ENCODE assay signal across 21 cellular contexts in genomic region chr4:165627548-165627947, GRCh38.
DNase-seq lines count a peak whose midpoint lies in the region; ATAC-seq, FAIRE-seq and TF ChIP-seq lines count a peak whose summit lies in the region.
"Had no signal": no experiment of that assay in that cellular context is flagged by ENCODE, and none has a peak within 500 bp of the region (broad histone marks: within the 10 kb centered on the region; RNA-seq: fewer than 3 reads in every experiment).

No MANE protein-coding gene starts in this region.

- TF ChIP-seq CTCF in left ventricle myocardium inferior (IDR thresholded peaks at IDR 0.05; ENCODE audit: borderline replicate concordance) (no peak), OCI-LY3 (IDR thresholded peaks at IDR 0.05; ENCODE audit: low read depth, low read length) (no peak), endothelial cell of umbilical vein (IDR thresholded peaks at IDR 0.05; ENCODE audit: extremely low read depth in 1 of 2, insufficient read depth in 1 of 2, low read depth in 1 of 2, low read length in 2 of 2) (no peak)

- H3K9ac ChIP-seq in GM23248 (no peak overlapping the region), OCI-LY3 (ENCODE audit: low read length) (no peak overlapping the region), endothelial cell of umbilical vein (replicated peaks; ENCODE audit: extremely low read depth, insufficient read depth, low read length) (no peak overlapping the region)

- POLR2A ChIA-PET in endothelial cell of umbilical vein (lab: Charles Lee), result no interaction called here

- ATAC-seq in right cardiac atrium (no peak), HG02571 (IDR thresholded peaks at IDR 0.05; ENCODE audit: unreplicated experiment) (no peak), HG03108 (IDR thresholded peaks at IDR 0.05; ENCODE audit: unreplicated experiment) (no peak)
- ATAC-seq: T-cell had no signal

- TF ChIP-seq POLR2A in endothelial cell of umbilical vein (IDR thresholded peaks at IDR 0.05; ENCODE audit: low read depth, low read length), result no peak

- dilution Hi-C loops in endothelial cell of umbilical vein (cut with MboI; ENCODE audit: extremely low pct_ligation_motif_present, low sequenced_read_pairs), result no loop called here

- H3K9me3 ChIP-seq in left ventricle myocardium inferior (replicated peaks), result no peaks in the 10 kb centered on the region
- no peaks in the 10 kb centered on the region for H3K9me3 ChIP-seq in right cardiac atrium (ENCODE audit: control insufficient read depth, low read length)
- no peaks in the 10 kb centered on the region for H3K9me3 ChIP-seq in GM23248 (ENCODE audit: low read depth)
- no peaks in the 10 kb centered on the region for H3K9me3 ChIP-seq in OCI-LY3 (ENCODE audit: insufficient read depth, low read length)
- no peaks in the 10 kb centered on the region for H3K9me3 ChIP-seq in endothelial cell of umbilical vein (replicated peaks; ENCODE audit: control insufficient read depth, insufficient read depth, low read length)

- WGBS in right cardiac atrium, result 80% methylated on average over 5 of the region's 5 CpGs
- WGBS in GM23248 (ENCODE audit: low coverage in 1 of 2, low lambda C conversion rate in 2 of 2, missing lambda C conversion rate in 2 of 2), 2 experiments, result 26 to 27% methylated on average over 5 of the region's 5 CpGs

- no peaks in the 10 kb centered on the region for H3K79me2 ChIP-seq in GM23248 (ENCODE audit: insufficient read depth)
- H3K79me2 ChIP-seq in OCI-LY3 (ENCODE audit: low read length), result no peaks in the 10 kb centered on the region
- no peaks in the 10 kb centered on the region for H3K79me2 ChIP-seq in endothelial cell of umbilical vein (ENCODE audit: control insufficient read depth, insufficient read depth, low read length)

- H4K20me1 ChIP-seq in GM23248 (ENCODE audit: insufficient read depth) (no peaks in the 10 kb centered on the region), OCI-LY3 (ENCODE audit: insufficient read depth, low read length) (no peaks in the 10 kb centered on the region), endothelial cell of umbilical vein (replicated peaks; ENCODE audit: control insufficient read depth, extremely low read depth, insufficient read depth, low read length) (no peaks in the 10 kb centered on the region)

- DNase-seq in left ventricle myocardium inferior (no peak), right cardiac atrium (no peak), GM23248 (no peak), endothelial cell of umbilical vein (ENCODE audit: low read depth, low spot score) (peak; percentile 8), GDM1 (lab: John Stamatoyannopoulos, UW) (no peak)
- DNase-seq: AML-193; C1 segment of cervical spinal cord; CD8-positive, alpha-beta memory T cell; H7; IMR-90; MV-4-11; NCI-H1105 treated with DMSO at 0.1 percent for 48 hours; NCI-H2107; NCI-H446 treated with DMSO at 0.1 percent for 48 hours; NCI-H526 treated with DMSO at 0.1 percent for 48 hours; SIG-M5; T-cell had no signal

- peak overlapping the region; percentile 13 for H3K4me3 ChIP-seq in left ventricle myocardium inferior
- no peak overlapping the region for H3K4me3 ChIP-seq in right cardiac atrium (ENCODE audit: low read length)
- no peak overlapping the region for H3K4me3 ChIP-seq in GM23248
- no peak overlapping the region; the same call in 1 of the 2 replicates for H3K4me3 ChIP-seq in OCI-LY3 (ENCODE audit: low read length)
- H3K4me3 ChIP-seq in endothelial cell of umbilical vein (replicated peaks in 1 of 3; ENCODE audit: insufficient read depth in 1 of 3, low read depth in 1 of 3, low read length in 3 of 3), result no peak overlapping the region

- no peaks in the 10 kb centered on the region for H3K9me1 ChIP-seq in endothelial cell of umbilical vein (replicated peaks; ENCODE audit: control insufficient read depth, extremely low read depth, insufficient read depth, low read length)

- in situ Hi-C loops in GM23248 (cut with MboI), result no loop called here

- H3K27ac ChIP-seq in left ventricle myocardium inferior (replicated peaks) (no peak overlapping the region), right cardiac atrium (ENCODE audit: low read length) (no peak overlapping the region), GM23248 (no peak overlapping the region), OCI-LY3 (ENCODE audit: low read length) (no peak overlapping the region), endothelial cell of umbilical vein (ENCODE audit: insufficient read depth, low read depth, low read length) (no peak overlapping the region)

- BruUV-seq in endothelial cell of umbilical vein (replicated peaks; lab: Mats Ljungman, UMichigan), result no TSS peak

- H3K36me3 ChIP-seq in left ventricle myocardium inferior (no peaks in the 10 kb centered on the region), GM23248 (ENCODE audit: low read depth) (no peaks in the 10 kb centered on the region), OCI-LY3 (replicated peaks; ENCODE audit: low read depth, low read length) (no peaks in the 10 kb centered on the region), endothelial cell of umbilical vein (ENCODE audit: control insufficient read depth in 2 of 2, extremely low read depth in 1 of 2, insufficient read depth in 2 of 2, low read length in 2 of 2) (no peaks in the 10 kb centered on the region)

- no peak for FAIRE-seq in endothelial cell of umbilical vein (lab: Jason Lieb, UNC)
- FAIRE-seq: HTR-8/SVneo had no signal

- H3F3A ChIP-seq in GM23248 (ENCODE audit: insufficient read depth), result no peaks in the 10 kb centered on the region

- peaks cover 11% of the 10 kb centered on the region for H3K4me1 ChIP-seq in left ventricle myocardium inferior
- H3K4me1 ChIP-seq in right cardiac atrium (ENCODE audit: control insufficient read depth, insufficient read depth, low read length), result peaks cover 1% of the 10 kb centered on the region
- H3K4me1 ChIP-seq in GM23248 (ENCODE audit: insufficient read depth), result no peaks in the 10 kb centered on the region
- H3K4me1 ChIP-seq in OCI-LY3 (ENCODE audit: low read length), result no peaks in the 10 kb centered on the region
- peaks cover 34% of the 10 kb centered on the region for H3K4me1 ChIP-seq in endothelial cell of umbilical vein (ENCODE audit: control insufficient read depth, extremely low read depth, insufficient read depth, low read length)

- intact Hi-C loops in left ventricle myocardium inferior (cut with micrococcal nuclease) (no loop called here), right cardiac atrium (cut with DNase I) (no loop called here), endothelial cell of umbilical vein (cut with micrococcal nuclease) (no loop called here)

- H2AFZ ChIP-seq in GM23248, result 0 out of 2 replicates have a peak overlapping the region, but pooled peaks have one; percentile 26
- peak overlapping the region; percentile 34; the same call in 1 of the 2 replicates for H2AFZ ChIP-seq in OCI-LY3 (ENCODE audit: low read depth, low read length)
- no peak overlapping the region for H2AFZ ChIP-seq in endothelial cell of umbilical vein (ENCODE audit: low read depth, low read length)

- CTCF ChIA-PET in endothelial cell of umbilical vein (lab: Charles Lee), result no interaction called here

- no peaks in the 10 kb centered on the region for H3K27me3 ChIP-seq in left ventricle myocardium inferior (ENCODE audit: low read depth)
- no peaks in the 10 kb centered on the region for H3K27me3 ChIP-seq in right cardiac atrium (ENCODE audit: control insufficient read depth, insufficient read depth)
- H3K27me3 ChIP-seq in GM23248 (replicated peaks; ENCODE audit: insufficient read depth), result no peaks in the 10 kb centered on the region
- H3K27me3 ChIP-seq in OCI-LY3 (ENCODE audit: low read depth, low read length), result no peaks in the 10 kb centered on the region
- no peaks in the 10 kb centered on the region for H3K27me3 ChIP-seq in endothelial cell of umbilical vein (ENCODE audit: control insufficient read depth in 2 of 2, insufficient read depth in 2 of 2, low read length in 2 of 2)

- no peak overlapping the region for H3K4me2 ChIP-seq in GM23248 (ENCODE audit: unreplicated experiment)
- peak overlapping the region; percentile 14 for H3K4me2 ChIP-seq in OCI-LY3 (ENCODE audit: low read length)
- no peak overlapping the region for H3K4me2 ChIP-seq in endothelial cell of umbilical vein (ENCODE audit: insufficient read depth, low read length)

- no peaks in the 10 kb centered on the region for H3K9me2 ChIP-seq in GM23248 (ENCODE audit: insufficient read depth)

TF ChIP-seq in endothelial cell of umbilical vein, 7 proteins besides CTCF, POLR2A, EP300 and RAD21:
- TF ChIP-seq GATA2 (IDR thresholded peaks at IDR 0.05; ENCODE audit: insufficient read depth, insufficient read length, low read depth, low read length), result no peak
- TF ChIP-seq, protein P1, sequence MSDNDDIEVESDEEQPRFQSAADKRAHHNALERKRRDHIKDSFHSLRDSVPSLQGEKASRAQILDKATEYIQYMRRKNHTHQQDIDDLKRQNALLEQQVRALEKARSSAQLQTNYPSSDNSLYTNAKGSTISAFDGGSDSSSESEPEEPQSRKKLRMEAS (IDR thresholded peaks at IDR 0.05; ENCODE audit: insufficient read depth, insufficient read length), result no peak
- TF ChIP-seq MYC (IDR thresholded peaks at IDR 0.05; ENCODE audit: low read depth, low read length), result no peak
- TF ChIP-seq JUN (IDR thresholded peaks at IDR 0.05; ENCODE audit: borderline replicate concordance, insufficient read depth, insufficient read length, low read depth), result no peak
- TF ChIP-seq FOS (IDR thresholded peaks at IDR 0.05; ENCODE audit: borderline replicate concordance, insufficient read depth, low read length), result no peak
- no peak for TF ChIP-seq POLR2AphosphoS5 (IDR thresholded peaks at IDR 0.05; ENCODE audit: insufficient read depth, low read depth, low read length)
- no peak for TF ChIP-seq EZH2 (IDR thresholded peaks at IDR 0.05; ENCODE audit: borderline replicate concordance, low read depth, low read length, severe bottlenecking)
